In genomic region chr15:33083232-33084006, GRCh38 we compare ENCODE assay signal across 22 cellular contexts.
DNase-seq lines count a peak whose midpoint lies in the region; ATAC-seq and TF ChIP-seq lines count a peak whose summit lies in the region.
"Had no signal": no experiment of that assay in that cellular context is flagged by ENCODE, and none has a peak within 500 bp of the region (broad histone marks: within the 10 kb centered on the region; RNA-seq: fewer than 3 reads in every experiment).

No MANE protein-coding gene starts in this region.

- intact Hi-C loops in activated CD4-positive, alpha-beta T cell treated with anti-CD3 and anti-CD28 coated beads for 36 hours (cut with DNase I, micrococcal nuclease), result no loop called here

- no peaks in the 10 kb centered on the region for H3K36me3 Mint-ChIP-seq in activated CD4-positive, alpha-beta T cell treated with anti-CD3 and anti-CD28 coated beads for 36 hours (ENCODE audit: low read depth)
- no peaks in the 10 kb centered on the region for H3K36me3 Mint-ChIP-seq in activated T-cell treated with anti-CD3 and anti-CD28 coated beads, Interleukin-2, amount 50 U/mL, for 72 hours (ENCODE audit: insufficient read depth in 2 of 2)

- ATAC-seq in activated CD4-positive, alpha-beta T cell treated with anti-CD3 and anti-CD28 coated beads for 36 hours, result no peak
- no peak for ATAC-seq in activated T-cell treated with anti-CD3 and anti-CD28 coated beads, Interleukin-2, amount 50 U/mL, for 72 hours (replicated peaks in 1 of 2)
- ATAC-seq: activated T-helper 17 cell treated with anti-CD3 and anti-CD28 coated beads, Interleukin-2, amount 50 U/mL, for 72 hours; psoas muscle; T-helper 17 cell had no signal

- POLR2A ChIA-PET in activated CD4-positive, alpha-beta T cell treated with anti-CD3 and anti-CD28 coated beads for 36 hours (lab: Charles Lee), result interaction anchor here (0.6 kb wide), 1 partner anchor 86 kb away, joined by 4 read pairs; no protein-coding TSS in a partner anchor

- no peaks in the 10 kb centered on the region for H3F3A ChIP-seq in smooth muscle cell (ENCODE audit: low read depth)

- H3K4me1 Mint-ChIP-seq in activated CD4-positive, alpha-beta T cell treated with anti-CD3 and anti-CD28 coated beads for 36 hours, result peaks cover 5% of the 10 kb centered on the region
- peaks cover 7% of the 10 kb centered on the region for H3K4me1 Mint-ChIP-seq in activated T-cell treated with anti-CD3 and anti-CD28 coated beads, Interleukin-2, amount 50 U/mL, for 72 hours (ENCODE audit: low read depth)
- H3K4me1 Mint-ChIP-seq: B cell had no signal

- no peaks in the 10 kb centered on the region for H3K79me2 ChIP-seq in smooth muscle cell (ENCODE audit: low read depth)

- H3K4me3 Mint-ChIP-seq in activated CD4-positive, alpha-beta T cell treated with anti-CD3 and anti-CD28 coated beads for 36 hours, result no peak overlapping the region
- H3K4me3 Mint-ChIP-seq in activated T-cell treated with anti-CD3 and anti-CD28 coated beads, Interleukin-2, amount 50 U/mL, for 72 hours, result no peak overlapping the region
- H3K4me3 Mint-ChIP-seq: activated T-helper 17 cell treated with anti-CD3 and anti-CD28 coated beads, Interleukin-2, amount 50 U/mL, for 72 hours; B cell; nephron progenitor cell; T-helper 17 cell had no signal

- peak overlapping the region; percentile 14 for H3K4me2 ChIP-seq in smooth muscle cell

- H3K27ac ChIP-seq in smooth muscle cell (ENCODE audit: low read depth), result peak overlapping the region; percentile 80
- H3K27ac ChIP-seq: esophagus squamous epithelium, psoas muscle, uterus had no signal

- peak; percentile 41 for DNase-seq in HT-29 (ENCODE audit: low spot score)
- peak; percentile 69 for DNase-seq in RPMI7951 (ENCODE audit: low read depth)
- peak; percentile 31 for DNase-seq in glomerular visceral epithelial cell (ENCODE audit: extremely low spot score)
- no peak for DNase-seq in smooth muscle cell (lab: John Stamatoyannopoulos, UW; ENCODE audit: unreplicated experiment)
- no peak for DNase-seq in activated CD4-positive, alpha-beta T cell treated with anti-CD3 and anti-CD28 coated beads for 36 hours
- no peak for DNase-seq in activated T-cell treated with anti-CD3 and anti-CD28 coated beads, Interleukin-2, amount 50 U/mL, for 72 hours
- DNase-seq in effector CD4-positive, alpha-beta T cell, result no peak
- DNase-seq: activated CD4-positive, CD25-positive, alpha-beta regulatory T cell; central memory CD4-positive, alpha-beta T cell; esophagus squamous epithelium; GDM1; glutamatergic neuron; NCI-H2029 treated with DMSO at 0.1 percent for 48 hours; NCI-H524; nephron progenitor cell; psoas muscle; SIG-M5; stimulated activated CD8-positive, alpha-beta memory T cell treated with anti-CD3 and anti-CD28 coated beads, Interleukin-4, amount 100 ng/mL, for 48 hours; T-helper 17 cell; uterus had no signal

- H3K27me3 Mint-ChIP-seq in activated CD4-positive, alpha-beta T cell treated with anti-CD3 and anti-CD28 coated beads for 36 hours, result no peaks in the 10 kb centered on the region
- H3K27me3 Mint-ChIP-seq in activated T-cell treated with anti-CD3 and anti-CD28 coated beads, Interleukin-2, amount 50 U/mL, for 72 hours (ENCODE audit: low read depth), result no peaks in the 10 kb centered on the region
- H3K27me3 Mint-ChIP-seq: activated T-helper 17 cell treated with anti-CD3 and anti-CD28 coated beads, Interleukin-2, amount 50 U/mL, for 72 hours; B cell had no signal

- H3K36me3 ChIP-seq in smooth muscle cell (ENCODE audit: low read depth), result no peaks in the 10 kb centered on the region
- H3K36me3 ChIP-seq: esophagus squamous epithelium, uterus had no signal

- no peaks in the 10 kb centered on the region for H3K9me3 Mint-ChIP-seq in activated CD4-positive, alpha-beta T cell treated with anti-CD3 and anti-CD28 coated beads for 36 hours (ENCODE audit: low read depth)
- H3K9me3 Mint-ChIP-seq in activated T-cell treated with anti-CD3 and anti-CD28 coated beads, Interleukin-2, amount 50 U/mL, for 72 hours, result no peaks in the 10 kb centered on the region
- H3K9me3 Mint-ChIP-seq: activated T-helper 17 cell treated with anti-CD3 and anti-CD28 coated beads, Interleukin-2, amount 50 U/mL, for 72 hours; nephron progenitor cell had no signal

- H3K4me1 ChIP-seq in smooth muscle cell (ENCODE audit: low read depth), result peaks cover 6% of the 10 kb centered on the region
- H3K4me1 ChIP-seq: psoas muscle, uterus had no signal

- H3K27ac Mint-ChIP-seq in activated CD4-positive, alpha-beta T cell treated with anti-CD3 and anti-CD28 coated beads for 36 hours, result no peak overlapping the region
- H3K27ac Mint-ChIP-seq in activated T-cell treated with anti-CD3 and anti-CD28 coated beads, Interleukin-2, amount 50 U/mL, for 72 hours, result no peak overlapping the region
- H3K27ac Mint-ChIP-seq: activated T-helper 17 cell treated with anti-CD3 and anti-CD28 coated beads, Interleukin-2, amount 50 U/mL, for 72 hours; B cell; nephron progenitor cell; T-helper 17 cell had no signal

- no peaks in the 10 kb centered on the region for H3K9me3 ChIP-seq in smooth muscle cell (replicated peaks; ENCODE audit: low read depth)
- H3K9me3 ChIP-seq: esophagus squamous epithelium, psoas muscle, uterus had no signal

- H3K27me3 ChIP-seq in smooth muscle cell (ENCODE audit: low read depth), result peaks cover 30% of the 10 kb centered on the region
- H3K27me3 ChIP-seq: uterus had no signal

- WGBS in smooth muscle cell (ENCODE audit: low lambda C conversion rate), result 21% methylated on average over 6 of the region's 6 CpGs

- no peak for TF ChIP-seq CTCF in smooth muscle cell (IDR thresholded peaks at IDR 0.05; ENCODE audit: borderline replicate concordance, insufficient read depth, poor library complexity, severe bottlenecking)

- CTCF ChIA-PET in activated CD4-positive, alpha-beta T cell treated with anti-CD3 and anti-CD28 coated beads for 36 hours (lab: Charles Lee), result interaction anchor here (0.6 to 1.3 kb wide), 5 partner anchors 10 to 617 kb away, joined by 3 to 8 read pairs (median 3); no protein-coding TSS in a partner anchor

- peak overlapping the region; percentile 38 for H3K9ac ChIP-seq in smooth muscle cell (ENCODE audit: low read depth)

- no peak overlapping the region for H2AFZ ChIP-seq in smooth muscle cell (ENCODE audit: low read depth)

- H3K4me3 ChIP-seq in smooth muscle cell, result no peak overlapping the region
- H3K4me3 ChIP-seq: esophagus squamous epithelium, psoas muscle, uterus had no signal

- no peaks in the 10 kb centered on the region for H4K20me1 ChIP-seq in smooth muscle cell (ENCODE audit: low read depth)

Comparison
In these comparisons a context has a peak if more than half of its experiments do, and no peak if none do; other contexts are left out.
1. DNase-seq: peak in HT-29 (single experiment), RPMI7951 (single experiment) and glomerular visceral epithelial cell (single experiment); none in smooth muscle cell (single experiment), activated CD4-positive, alpha-beta T cell treated with anti-CD3 and anti-CD28 coated beads for 36 hours (single experiment), activated T-cell treated with anti-CD3 and anti-CD28 coated beads, Interleukin-2, amount 50 U/mL, for 72 hours (0 of 2) and effector CD4-positive, alpha-beta T cell (single experiment).